In genomic region chr12:53324113-53324778, GRCh38 we compare ENCODE assay signal across 8 cellular contexts. TPM values are rescaled to one million over a fixed set of nuclear protein-coding genes. Genes with fewer than 3 reads are reported as not detected.
DNase-seq lines count a peak whose midpoint lies in the region; ATAC-seq and TF ChIP-seq lines count a peak whose summit lies in the region.

No MANE protein-coding gene starts in this region.

- H3K27ac Mint-ChIP-seq in Caco-2 (ENCODE audit: unreplicated experiment) (peak overlapping the region; percentile 80), HFFc6 (peak overlapping the region; percentile 97)
- peak overlapping the region; percentile 85 to 99 for H3K27ac Mint-ChIP-seq in activated naive CD4-positive, alpha-beta T cell treated with anti-CD3 and anti-CD28 coated beads, Interleukin-2, amount 50 U/mL, for 72 hours

- H3K9ac ChIP-seq in iPS-15b (ENCODE audit: low read depth, low read length), result no peak overlapping the region

- ATAC-seq in activated naive CD4-positive, alpha-beta T cell treated with anti-CD3 and anti-CD28 coated beads, Interleukin-2, amount 50 U/mL, for 72 hours, result peak; percentile 25 to 40
- no peak for ATAC-seq in HG03039 (IDR thresholded peaks at IDR 0.05; ENCODE audit: unreplicated experiment)

- H3K9me3 ChIP-seq in Caco-2 (no peaks in the 10 kb centered on the region), iPS-15b (ENCODE audit: control insufficient read depth, insufficient read depth, low read length) (no peaks in the 10 kb centered on the region)

- intact Hi-C loops in Caco-2 (cut with micrococcal nuclease; ENCODE audit: unreplicated experiment), result loop anchor here (1.0 to 2.0 kb wide), 6 partner anchors 21 to 185 kb away; partner anchors contain the start of gene TARBP2

- H3K27me3 ChIP-seq in Caco-2 (replicated peaks; ENCODE audit: control insufficient read depth, insufficient read depth, low read length) (no peaks in the 10 kb centered on the region), iPS-15b (ENCODE audit: control insufficient read depth, insufficient read depth, low read length) (peaks cover 57% of the 10 kb centered on the region)

- H3K4me3 ChIP-seq in Caco-2 (ENCODE audit: low read depth, low read length), result peak overlapping the region; percentile 61
- H3K4me3 ChIP-seq in iPS-15b (ENCODE audit: low read depth, low read length), result peak overlapping the region; percentile 53

- no peaks in the 10 kb centered on the region for H3K9me3 Mint-ChIP-seq in Caco-2 (ENCODE audit: unreplicated experiment)
- H3K9me3 Mint-ChIP-seq in HFFc6, result no peaks in the 10 kb centered on the region
- no peaks in the 10 kb centered on the region for H3K9me3 Mint-ChIP-seq in activated naive CD4-positive, alpha-beta T cell treated with anti-CD3 and anti-CD28 coated beads, Interleukin-2, amount 50 U/mL, for 72 hours

- POLR2A ChIA-PET in Caco-2 (lab: Charles Lee), result interaction anchor here (0.5 to 1.2 kb wide), 5 partner anchors 55 to 410 kb away, joined by 3 to 4 read pairs (median 3); partner anchors contain the start of genes SP1 and TARBP2

- in situ Hi-C loops in G401 (cut with HindIII; ENCODE audit: low sequenced_read_pairs), result no loop called here

- H3K4me3 Mint-ChIP-seq in Caco-2 (ENCODE audit: unreplicated experiment), result peak overlapping the region; percentile 68
- peak overlapping the region; percentile 89 for H3K4me3 Mint-ChIP-seq in HFFc6

- peaks cover 20% of the 10 kb centered on the region for H3K4me1 ChIP-seq in Caco-2
- peaks cover 11% of the 10 kb centered on the region for H3K4me1 ChIP-seq in iPS-15b (ENCODE audit: control insufficient read depth, insufficient read depth, low read length)

- peaks cover 22% of the 10 kb centered on the region for H3K4me1 Mint-ChIP-seq in Caco-2 (ENCODE audit: low read depth, unreplicated experiment)
- peaks cover 42% of the 10 kb centered on the region for H3K4me1 Mint-ChIP-seq in HFFc6 (ENCODE audit: low read depth)

- H3K36me3 ChIP-seq in Caco-2 (ENCODE audit: control insufficient read depth, insufficient read depth, low read length) (peaks cover 1% of the 10 kb centered on the region; the same call in 1 of the 2 replicates), iPS-15b (ENCODE audit: control insufficient read depth, insufficient read depth, low read length) (no peaks in the 10 kb centered on the region)

- CTCF ChIA-PET in Caco-2 (lab: Charles Lee), result interaction anchor here (0.7 to 3.2 kb wide), 4 partner anchors 21 to 97 kb away, joined by 3 to 45 read pairs (median 8); partner anchors contain the start of gene SP1

- H3K27me3 Mint-ChIP-seq in Caco-2 (ENCODE audit: insufficient read depth, unreplicated experiment), result no peaks in the 10 kb centered on the region
- peaks cover 12% of the 10 kb centered on the region for H3K27me3 Mint-ChIP-seq in HFFc6 (ENCODE audit: insufficient read depth)

- no TSS peak for BruUV-seq in Caco-2 (replicated peaks; lab: Mats Ljungman, UMichigan)

- TF ChIP-seq CTCF in Caco-2 (IDR thresholded peaks at IDR 0.05; ENCODE audit: insufficient read depth in 1 of 2, low read depth in 1 of 2, low read length in 1 of 2, severe bottlenecking in 1 of 2, unreplicated experiment in 1 of 2) (no peak), HFFc6 (IDR thresholded peaks at IDR 0.05) (no peak)

- DNase-seq in Caco-2 (no peak), HFFc6 (no peak), SIG-M5 treated with dmso at 0.1 percent for 504 hours (lab: John Stamatoyannopoulos, UW; ENCODE audit: unreplicated experiment) (peak; percentile 79), G401 (ENCODE audit: low spot score) (no peak)
- peak; percentile 61 to 69 for DNase-seq in activated naive CD4-positive, alpha-beta T cell treated with anti-CD3 and anti-CD28 coated beads, Interleukin-2, amount 50 U/mL, for 72 hours (ENCODE audit: low spot score in 2 of 2)
- peak; percentile 25 to 30 for DNase-seq in stimulated activated CD4-positive, alpha-beta T cell treated with anti-CD3 and anti-CD28 coated beads, Interleukin-15, amount 100 ng/mL, for 1 hour (ENCODE audit: low read depth in 1 of 2, low spot score in 1 of 2)

- H3K36me3 Mint-ChIP-seq in Caco-2 (ENCODE audit: insufficient read depth, unreplicated experiment), result peaks cover 11% of the 10 kb centered on the region
- no peaks in the 10 kb centered on the region for H3K36me3 Mint-ChIP-seq in HFFc6 (ENCODE audit: low read depth)
- no peaks in the 10 kb centered on the region for H3K36me3 Mint-ChIP-seq in activated naive CD4-positive, alpha-beta T cell treated with anti-CD3 and anti-CD28 coated beads, Interleukin-2, amount 50 U/mL, for 72 hours

RNA-seq across cellular contexts. Expression of gene AAAS, which starts 2.8 kb away (rescaled TPM):
- total RNA-seq in Caco-2 (2022), result 63.8 and 67.2 TPM in 2 replicates
- 10 to 100 TPM; 44.0 to 63.5 (median 54.0) TPM for total RNA-seq in HFFc6 (2021; fragmentation: NEBNext Ultra II Directional; extraction: Animal tissue kit (Norgen Biotek cat#: 25700))
- total RNA-seq in activated naive CD4-positive, alpha-beta T cell treated with anti-CD3 and anti-CD28 coated beads, Interleukin-2, amount 50 U/mL, for 72 hours, result 10 to 100 TPM; 52.3 to 83.5 TPM
- total RNA-seq in G401 (2014; rRNA removed; shearing (Covaris generic)), result 103 and 105 TPM in 2 replicates

RNA-seq across cellular contexts. Expression of gene SP7, which starts 11.9 kb away (rescaled TPM):
- total RNA-seq in Caco-2 (2022), result not detected in 2 replicates
- not detected for total RNA-seq in HFFc6 (2021; fragmentation: NEBNext Ultra II Directional; extraction: Animal tissue kit (Norgen Biotek cat#: 25700))
- not detected for total RNA-seq in activated naive CD4-positive, alpha-beta T cell treated with anti-CD3 and anti-CD28 coated beads, Interleukin-2, amount 50 U/mL, for 72 hours
- 0.41 TPM in 1 of 2 replicates, not detected in the other for total RNA-seq in G401 (2014; rRNA removed; shearing (Covaris generic))

RNA-seq across cellular contexts. Expression of gene MYG1, which starts 24.8 kb away (rescaled TPM):
- total RNA-seq in Caco-2 (2022), result 56.3 and 59.8 TPM in 2 replicates
- 10 to 100 TPM; 59.8 to 76.0 (median 68.3) TPM for total RNA-seq in HFFc6 (2021; fragmentation: NEBNext Ultra II Directional; extraction: Animal tissue kit (Norgen Biotek cat#: 25700))
- 10 to 100 TPM; 63.8 to 91.5 TPM for total RNA-seq in activated naive CD4-positive, alpha-beta T cell treated with anti-CD3 and anti-CD28 coated beads, Interleukin-2, amount 50 U/mL, for 72 hours
- total RNA-seq in G401 (2014; rRNA removed; shearing (Covaris generic)), result 43.8 and 43.9 TPM in 2 replicates

RNA-seq across cellular contexts. Expression of gene PFDN5, which starts 28.9 kb away (rescaled TPM):
- total RNA-seq in Caco-2 (2022), result 251 and 264 TPM in 2 replicates
- 100 to 1,000 TPM; 502 to 568 (median 534) TPM for total RNA-seq in HFFc6 (2021; fragmentation: NEBNext Ultra II Directional; extraction: Animal tissue kit (Norgen Biotek cat#: 25700))
- total RNA-seq in activated naive CD4-positive, alpha-beta T cell treated with anti-CD3 and anti-CD28 coated beads, Interleukin-2, amount 50 U/mL, for 72 hours, result 100 to 1,000 TPM; 334 to 355 TPM
- 302 and 381 TPM in 2 replicates for total RNA-seq in G401 (2014; rRNA removed; shearing (Covaris generic))

RNA-seq across cellular contexts. Expression of gene SP1, which starts 55.7 kb away (rescaled TPM):
- 78.1 and 83.3 TPM in 2 replicates for total RNA-seq in Caco-2 (2022)
- total RNA-seq in HFFc6 (2021; fragmentation: NEBNext Ultra II Directional; extraction: Animal tissue kit (Norgen Biotek cat#: 25700)), result 10 to 100 TPM; 38.2 to 51.8 (median 43.5) TPM
- total RNA-seq in activated naive CD4-positive, alpha-beta T cell treated with anti-CD3 and anti-CD28 coated beads, Interleukin-2, amount 50 U/mL, for 72 hours, result 100 to 1,000 TPM in 1 of 2 donors, 10 to 100 TPM in 1; 86.0 to 156 TPM
- 26.6 and 40.0 TPM in 2 replicates for total RNA-seq in G401 (2014; rRNA removed; shearing (Covaris generic))

Comparison
In these comparisons a context has a peak if more than half of its experiments do, and no peak if none do; other contexts are left out.
1. DNase-seq: peak in SIG-M5 treated with dmso at 0.1 percent for 504 hours (single experiment), activated naive CD4-positive, alpha-beta T cell treated with anti-CD3 and anti-CD28 coated beads, Interleukin-2, amount 50 U/mL, for 72 hours (2 of 2) and stimulated activated CD4-positive, alpha-beta T cell treated with anti-CD3 and anti-CD28 coated beads, Interleukin-15, amount 100 ng/mL, for 1 hour (2 of 2); none in Caco-2 (0 of 2), HFFc6 (single experiment) and G401 (single experiment).
2. Peak in every context shown above with its lines, with median percentiles within 50 percentile points of each other: H3K27ac Mint-ChIP-seq.